In genomic region chr1:31843506-31843905, GRCh38 we compare ENCODE assay signal across 9 cellular contexts. TPM values are rescaled to one million over a fixed set of nuclear protein-coding genes. Genes with fewer than 3 reads are reported as not detected.
DNase-seq lines count a peak whose midpoint lies in the region; FAIRE-seq and TF ChIP-seq lines count a peak whose summit lies in the region.
"Had no signal": no experiment of that assay in that cellular context is flagged by ENCODE, and none has a peak within 500 bp of the region (broad histone marks: within the 10 kb centered on the region; RNA-seq: fewer than 3 reads in every experiment).

No MANE protein-coding gene starts in this region.

- H3K36me3 ChIP-seq in adipocyte (ENCODE audit: control insufficient read depth, insufficient read depth, low read length, severe bottlenecking) (no peaks in the 10 kb centered on the region), kidney epithelial cell (ENCODE audit: control insufficient read depth, insufficient read depth, low read length) (no peaks in the 10 kb centered on the region), testis (ENCODE audit: low read depth, missing control alignments) (no peaks in the 10 kb centered on the region), neural progenitor cell (no peaks in the 10 kb centered on the region)
- H3K36me3 ChIP-seq: Peyer's patch had no signal

- TF ChIP-seq CTCF in kidney epithelial cell (IDR thresholded peaks at IDR 0.05; ENCODE audit: insufficient read depth, low read length, poor library complexity, severe bottlenecking) = no peak
- TF ChIP-seq CTCF in glutamatergic neuron (IDR thresholded peaks at IDR 0.05; ENCODE audit: partially characterized antibody, unreplicated experiment) = no peak
- TF ChIP-seq CTCF in testis (IDR thresholded peaks at IDR 0.05) = no peak
- TF ChIP-seq CTCF in neural progenitor cell (IDR thresholded peaks at IDR 0.05) = no peak
- no peak for TF ChIP-seq CTCF in osteocyte (IDR thresholded peaks at IDR 0.05)

- no peak overlapping the region for H2AFZ ChIP-seq in neural progenitor cell (replicated peaks)

- in situ Hi-C loops in ACHN (cut with HindIII; ENCODE audit: low pct_ligation_motif_present, low pct_unique_long_range_greater_than_20kb, low sequenced_read_pairs) = no loop called here

- H3K4me1 ChIP-seq in adipocyte (ENCODE audit: control insufficient read depth, insufficient read depth, low read length) = peaks cover 16% of the 10 kb centered on the region
- no peaks in the 10 kb centered on the region for H3K4me1 ChIP-seq in testis
- H3K4me1 ChIP-seq in neural progenitor cell = no peaks in the 10 kb centered on the region

- no peak overlapping the region for H3K4me2 ChIP-seq in neural progenitor cell

- DNase-seq in ACHN (peak; percentile 79), H54 (ENCODE audit: insufficient read length, low spot score) (peak; percentile 77), adipocyte (ENCODE audit: low read depth) (peak; percentile 75), kidney epithelial cell (ENCODE audit: low read depth) (peak; percentile 56), glutamatergic neuron (no peak), testis (no peak), neural progenitor cell (ENCODE audit: low spot score) (no peak), osteocyte (ENCODE audit: extremely low spot score, unreplicated experiment) (no peak)

- H3F3A ChIP-seq in neural progenitor cell (ENCODE audit: low read depth) = no peaks in the 10 kb centered on the region

- H4K20me1 ChIP-seq in neural progenitor cell (ENCODE audit: low read depth) = no peaks in the 10 kb centered on the region

- peaks cover 5% of the 10 kb centered on the region for H3K27me3 Mint-ChIP-seq in glutamatergic neuron (ENCODE audit: unreplicated experiment)
- H3K27me3 Mint-ChIP-seq in neural progenitor cell (ENCODE audit: insufficient read depth, low read depth) = peaks cover 6% of the 10 kb centered on the region
- no peaks in the 10 kb centered on the region for H3K27me3 Mint-ChIP-seq in osteocyte (ENCODE audit: unreplicated experiment)

- H3K27me3 ChIP-seq in adipocyte (replicated peaks; ENCODE audit: control insufficient read depth, insufficient read depth, low read length) (no peaks in the 10 kb centered on the region), kidney epithelial cell (ENCODE audit: control insufficient read depth, insufficient read depth, low read length) (no peaks in the 10 kb centered on the region), testis (no peaks in the 10 kb centered on the region), neural progenitor cell (no peaks in the 10 kb centered on the region)
- H3K27me3 ChIP-seq: Peyer's patch had no signal

- H3K9me3 ChIP-seq in adipocyte (ENCODE audit: control insufficient read depth, low read length) (no peaks in the 10 kb centered on the region), testis (no peaks in the 10 kb centered on the region), neural progenitor cell (ENCODE audit: low read depth) (no peaks in the 10 kb centered on the region)
- H3K9me3 ChIP-seq: Peyer's patch had no signal

- H3K4me3 Mint-ChIP-seq in glutamatergic neuron (ENCODE audit: unreplicated experiment) (no peak overlapping the region), neural progenitor cell (no peak overlapping the region), osteocyte (ENCODE audit: unreplicated experiment) (no peak overlapping the region)

- FAIRE-seq in H54 (lab: Jason Lieb, UNC) = peak; percentile 73

- no peak overlapping the region for H3K4me3 ChIP-seq in adipocyte (ENCODE audit: low read length)
- no peak overlapping the region for H3K4me3 ChIP-seq in kidney epithelial cell (ENCODE audit: low read depth, low read length)
- H3K4me3 ChIP-seq in testis = no peak overlapping the region
- no peak overlapping the region for H3K4me3 ChIP-seq in neural progenitor cell
- H3K4me3 ChIP-seq: Peyer's patch had no signal

- TF ChIP-seq POLR2A in H54 (IDR thresholded peaks at IDR 0.05; ENCODE audit: low read depth, low read length) (no peak), testis (IDR thresholded peaks at IDR 0.05) (no peak)

- 65 to 74% methylated on average over 2 of the region's 2 CpGs for WGBS in testis, 2 donors

- H3K27ac ChIP-seq in testis (no peak overlapping the region), neural progenitor cell (no peak overlapping the region)
- H3K27ac ChIP-seq: Peyer's patch had no signal

- no peaks in the 10 kb centered on the region for H3K79me2 ChIP-seq in neural progenitor cell (ENCODE audit: low read depth)

- H3K27ac Mint-ChIP-seq in glutamatergic neuron (ENCODE audit: unreplicated experiment) (no peak overlapping the region), neural progenitor cell (no peak overlapping the region), osteocyte (ENCODE audit: unreplicated experiment) (no peak overlapping the region)

- H3K36me3 Mint-ChIP-seq in glutamatergic neuron (ENCODE audit: unreplicated experiment) (no peaks in the 10 kb centered on the region), neural progenitor cell (no peaks in the 10 kb centered on the region), osteocyte (ENCODE audit: unreplicated experiment) (no peaks in the 10 kb centered on the region)

- peaks cover 1% of the 10 kb centered on the region for H3K9me3 Mint-ChIP-seq in glutamatergic neuron (ENCODE audit: unreplicated experiment)
- H3K9me3 Mint-ChIP-seq in neural progenitor cell = no peaks in the 10 kb centered on the region
- no peaks in the 10 kb centered on the region for H3K9me3 Mint-ChIP-seq in osteocyte (ENCODE audit: unreplicated experiment)

- H3K4me1 Mint-ChIP-seq in glutamatergic neuron (ENCODE audit: low read depth, unreplicated experiment) (no peaks in the 10 kb centered on the region), neural progenitor cell (no peaks in the 10 kb centered on the region), osteocyte (ENCODE audit: unreplicated experiment) (peaks cover 3% of the 10 kb centered on the region)

- intact Hi-C loops in testis (cut with DNase I; ENCODE audit: low total_unique reads) = no loop called here

- H3K9ac ChIP-seq in adipocyte (ENCODE audit: low read length) = peak overlapping the region; percentile 22
- no peak overlapping the region for H3K9ac ChIP-seq in neural progenitor cell

RNA-seq across cellular contexts. Expression of gene SPOCD1, which starts 27.7 kb away (rescaled TPM):
- total RNA-seq in kidney epithelial cell = 29.4 and 31.8 TPM in 2 replicates
- total RNA-seq in glutamatergic neuron (ENCODE audit: unreplicated experiment) = 0.74 TPM
- 10 to 100 TPM; 32.0 to 36.0 TPM for total RNA-seq in testis
- 22.0 TPM for polyA plus RNA-seq in testis (ENCODE audit: insufficient read depth, low read depth, low replicate concordance)
- total RNA-seq in neural progenitor cell (ENCODE audit: low replicate concordance) = 1.4 and 3.1 TPM in 2 replicates
- total RNA-seq in osteocyte = 0.44 and 0.67 TPM in 2 replicates

Comparison
In these comparisons a context has a peak if more than half of its experiments do, and no peak if none do; other contexts are left out.
1. DNase-seq: peak in ACHN (single experiment), H54 (single experiment), adipocyte (single experiment) and kidney epithelial cell (single experiment); none in glutamatergic neuron (single experiment), testis (single experiment), neural progenitor cell (single experiment) and osteocyte (single experiment).